ENCODE assay signal across 12 cellular contexts in the genomic region with DNA sequence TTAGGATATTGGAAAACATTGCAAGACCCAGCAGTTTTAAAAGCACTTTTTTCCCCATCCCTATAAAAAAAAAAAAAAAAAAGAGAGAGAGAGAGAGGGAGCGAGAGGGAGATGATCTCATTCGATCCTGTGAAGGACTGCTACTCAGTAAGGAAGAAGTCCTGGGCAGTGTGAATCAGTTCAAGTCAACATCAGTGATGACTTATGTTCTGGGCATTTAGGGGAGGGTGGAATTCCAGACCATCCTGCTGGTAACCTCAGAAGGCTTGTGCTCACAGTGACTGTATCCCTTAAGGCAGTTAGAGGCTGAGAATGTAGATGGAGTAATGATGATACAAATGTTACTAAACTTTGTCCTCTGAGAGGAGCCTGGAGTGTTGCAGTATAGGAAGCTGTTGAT.
A peak's percentile ranks its signal among the peaks of the same experiment; 100 is the strongest.
DNase-seq lines count a peak whose midpoint lies in the region; ATAC-seq and TF ChIP-seq lines count a peak whose summit lies in the region.
"Had no signal": no experiment of that assay in that cellular context is flagged by ENCODE, and none has a peak within 500 bp of the region (broad histone marks: within the 10 kb centered on the region; RNA-seq: fewer than 3 reads in every experiment).

No MANE protein-coding gene starts in this region.

- CTCF ChIA-PET in RWPE1 (lab: Yijun Ruan, JAX) = no interaction called here

- H3K27ac ChIP-seq in RWPE1 = no peak overlapping the region
- H3K27ac ChIP-seq: heart right ventricle had no signal

- POLR2A ChIA-PET in RWPE1 (lab: Yijun Ruan, JAX; ENCODE audit: low non-redundant PET) = no interaction called here

- H3K4me3 ChIP-seq in fibroblast of mammary gland (ENCODE audit: control insufficient read depth, low read depth, low read length) = no peak overlapping the region
- H3K4me3 ChIP-seq in retinal pigment epithelial cell (ENCODE audit: low read length) = no peak overlapping the region
- H3K4me3 ChIP-seq: heart right ventricle had no signal

- TF ChIP-seq CTCF in RWPE1 (conservative IDR thresholded peaks at IDR 0.05; ENCODE audit: low read depth) (no peak), fibroblast of mammary gland (conservative IDR thresholded peaks at IDR 0.05; ENCODE audit: control insufficient read depth, insufficient read depth, low read depth, low read length) (no peak), retinal pigment epithelial cell (conservative IDR thresholded peaks at IDR 0.05; ENCODE audit: low read depth, low read length) (no peak), GM20000 (IDR thresholded peaks at IDR 0.05; ENCODE audit: extremely low read depth, missing control alignments) (no peak)

- ATAC-seq in HG03196 (IDR thresholded peaks at IDR 0.05; ENCODE audit: unreplicated experiment) (no peak), HG03097 (IDR thresholded peaks at IDR 0.05; ENCODE audit: low FRiP score, unreplicated experiment) (no peak)
- ATAC-seq: naive thymus-derived CD8-positive, alpha-beta T cell had no signal

- DNase-seq in GM03348 (ENCODE audit: low spot score) (peak; percentile 81), RWPE1 (ENCODE audit: low spot score) (peak; percentile 91), fibroblast of mammary gland (ENCODE audit: low read depth) (peak; percentile 100), retinal pigment epithelial cell (ENCODE audit: low read depth) (peak; percentile 87), GM20000 (ENCODE audit: low spot score) (no peak)
- no peak for DNase-seq in effector CD8-positive, alpha-beta T cell (lab: John Stamatoyannopoulos, UW)
- DNase-seq: activated CD4-positive, CD25-positive, alpha-beta regulatory T cell; GDM1; heart right ventricle; naive thymus-derived CD8-positive, alpha-beta T cell had no signal

Comparison
In these comparisons a context has a peak if more than half of its experiments do, and no peak if none do; other contexts are left out.
1. DNase-seq: peak in GM03348 (single experiment), RWPE1 (single experiment), fibroblast of mammary gland (single experiment) and retinal pigment epithelial cell (single experiment); none in GM20000 (single experiment) and effector CD8-positive, alpha-beta T cell (single experiment).